ENCODE assay signal across 33 cellular contexts in genomic region chr13:68272652-68273051, GRCh38.
"Had no signal": no experiment of that assay in that cellular context is flagged by ENCODE, and none has a peak within 500 bp of the region (broad histone marks: within the 10 kb centered on the region; RNA-seq: fewer than 3 reads in every experiment).

No MANE protein-coding gene starts in this region.

- H3K9ac ChIP-seq: KMS-11 had no signal

- H3K9me3 ChIP-seq: MG63 had no signal

- H3K36me3 ChIP-seq: MG63 had no signal

- H3K4me3 ChIP-seq: MG63 had no signal

- DNase-seq: Karpas-422, Kasumi-1, MG63, MM.1S, MV-4-11, NCI-H1048, NCI-H1092, NCI-H1092 treated with DMSO at 0.1 percent for 48 hours, NCI-H1105, NCI-H1105 treated with DMSO at 0.1 percent for 48 hours, NCI-H1417 treated with DMSO at 0.1 percent for 48 hours, NCI-H1436, NCI-H1436 treated with DMSO at 0.1 percent for 48 hours, NCI-H146, NCI-H1694, NCI-H1694 treated with DMSO at 0.1 percent for 48 hours, NCI-H187, NCI-H187 treated with DMSO at 0.1 percent for 48 hours, NCI-H1930, NCI-H2029, NCI-H2029 treated with DMSO at 0.1 percent for 48 hours, NCI-H2081, NCI-H2081 treated with DMSO at 0.1 percent for 48 hours, NCI-H2107, NCI-H2171, NCI-H2171 treated with DMSO at 0.1 percent for 48 hours, NCI-H2227 treated with DMSO at 0.1 percent for 48 hours, NCI-H226, NCI-H345, NCI-H446, NCI-H446 treated with DMSO at 0.1 percent for 48 hours, NCI-H510A had no signal

- H3K27me3 ChIP-seq: MG63 had no signal

- H3K27ac ChIP-seq: KMS-11 had no signal
